ENCODE assay signal across 9 cellular contexts in the genomic region with DNA sequence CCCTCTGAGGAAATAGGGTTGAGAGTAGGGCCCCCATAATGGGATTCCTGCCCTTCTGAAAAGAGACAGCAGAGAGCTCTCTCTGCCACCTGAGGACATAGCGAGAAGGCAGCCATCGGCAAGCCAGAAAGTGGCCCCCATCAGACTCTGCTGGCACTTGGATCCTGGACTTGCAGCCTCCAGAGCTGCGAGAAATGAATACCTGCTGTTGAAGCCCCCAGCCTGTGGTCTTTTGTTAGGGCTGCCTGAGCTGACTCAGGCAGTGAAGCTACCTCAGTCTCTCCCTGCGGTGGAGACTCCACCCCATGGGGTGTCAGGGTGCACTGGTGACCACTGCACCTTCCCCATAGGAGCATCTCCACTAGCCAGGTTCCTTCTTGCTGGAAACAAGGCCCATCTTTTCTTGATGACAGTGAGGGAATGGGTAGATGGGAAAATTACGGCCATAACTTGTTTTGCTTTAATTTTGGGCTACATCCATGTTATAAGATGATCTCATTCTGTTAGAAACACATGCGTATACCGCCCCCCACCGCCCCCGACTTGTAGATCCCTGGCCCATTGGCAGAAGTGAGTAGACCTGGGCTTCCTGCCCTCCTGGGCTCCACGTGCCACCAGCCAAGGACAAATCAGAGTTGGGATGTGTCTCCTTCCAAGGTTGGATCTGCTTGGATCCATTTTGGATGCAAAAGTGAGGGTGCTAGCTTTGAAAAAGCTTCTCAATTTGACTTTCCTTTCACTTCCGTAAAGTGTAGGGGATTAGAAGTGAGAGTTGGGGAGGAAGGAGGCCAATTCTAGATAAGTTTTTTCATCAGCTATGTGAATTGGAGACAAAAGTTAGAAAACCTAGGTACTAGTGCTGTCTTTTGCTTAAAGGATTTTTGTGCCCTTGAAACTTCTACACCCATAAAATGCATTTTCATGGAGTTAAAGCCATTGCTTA. TPM values are rescaled to one million over a fixed set of nuclear protein-coding genes. Genes with fewer than 3 reads are reported as not detected.
DNase-seq lines count a peak whose midpoint lies in the region; TF ChIP-seq lines count a peak whose summit lies in the region.
"Had no signal": no experiment of that assay in that cellular context is flagged by ENCODE, and none has a peak within 500 bp of the region (broad histone marks: within the 10 kb centered on the region; RNA-seq: fewer than 3 reads in every experiment).

No MANE protein-coding gene starts in this region.

- peaks cover 3% of the 10 kb centered on the region; the same call in 1 of the 2 replicates for H3K9me3 ChIP-seq in BLaER1
- no peaks in the 10 kb centered on the region for H3K9me3 ChIP-seq in thyroid gland

- H3K4me1 ChIP-seq in BLaER1, result peaks cover 100% of the 10 kb centered on the region
- H3K4me1 ChIP-seq in thyroid gland, result peaks cover 29 to 46% of the 10 kb centered on the region in 2 donors

- no peak overlapping the region for H3K4me3 ChIP-seq in BLaER1
- no peak overlapping the region for H3K4me3 ChIP-seq in fibroblast of villous mesenchyme (ENCODE audit: low read depth, low read length)
- H3K4me3 ChIP-seq in thyroid gland (replicated peaks in 1 of 3), result no peak overlapping the region

- POLR2A ChIA-PET in HEK293T (lab: Yijun Ruan, JAX), result no interaction called here

- peaks cover 46% of the 10 kb centered on the region for H3K36me3 ChIP-seq in BLaER1
- no peaks in the 10 kb centered on the region for H3K36me3 ChIP-seq in thyroid gland

- DNase-seq in HEK293T (ENCODE audit: extremely low spot score) (peak; percentile 24), fibroblast of villous mesenchyme (ENCODE audit: low read depth) (peak; percentile 31), thyroid gland (no peak), NK-92 (lab: John Stamatoyannopoulos, UW; ENCODE audit: unreplicated experiment) (no peak), SK-N-DZ (ENCODE audit: low spot score) (no peak)
- DNase-seq in activated CD4-positive, alpha-beta T cell treated with anti-CD3 and anti-CD28 coated beads, Interleukin-2, amount 50 U/mL, for 1 hour, result peak; percentile 78
- DNase-seq in activated CD4-positive, CD25-positive, alpha-beta regulatory T cell treated with anti-CD3 and anti-CD28 coated beads, Interleukin-2, amount 50 U/mL, for 72 hours, result no peak

- no peaks in the 10 kb centered on the region for H3K27me3 ChIP-seq in BLaER1
- H3K27me3 ChIP-seq in thyroid gland, result no peaks in the 10 kb centered on the region

- intact Hi-C loops in thyroid gland (cut with DNase I), result no loop called here

- TF ChIP-seq POLR2A in thyroid gland (IDR thresholded peaks at IDR 0.05), result no peak

- H3K27ac ChIP-seq in BLaER1 (peak overlapping the region; percentile 77), thyroid gland (no peak overlapping the region)
- H3K27ac ChIP-seq: parathyroid adenoma had no signal

- 85 to 94% methylated on average over 9 to 11 of the region's 11 CpGs for WGBS in thyroid gland, 2 donors

- peak overlapping the region; percentile 94 for H3K4me2 ChIP-seq in BLaER1

- CTCF ChIA-PET in HEK293T (lab: Yijun Ruan, JAX), result interaction anchor here (0.7 to 1.2 kb wide), 3 partner anchors 15 to 73 kb away, joined by 3 to 6 read pairs (median 3); no protein-coding TSS in a partner anchor

- peak overlapping the region; percentile 69; the same call in 1 of the 2 replicates for H3K9ac ChIP-seq in BLaER1
- H3K9ac ChIP-seq: parathyroid adenoma had no signal

- TF ChIP-seq CTCF in fibroblast of villous mesenchyme (IDR thresholded peaks at IDR 0.05; ENCODE audit: insufficient read depth, low read depth, low read length), result peak; percentile 31
- TF ChIP-seq CTCF in thyroid gland (IDR thresholded peaks at IDR 0.05), result no peak

- peaks cover 66% of the 10 kb centered on the region for H4K20me1 ChIP-seq in BLaER1

TF ChIP-seq in HEK293T, 16 proteins besides CTCF, POLR2A, EP300 and RAD21:
- TF ChIP-seq L3MBTL2 (conservative IDR thresholded peaks at IDR 0.05), result no peak
- no peak for TF ChIP-seq LEF1 (IDR thresholded peaks at IDR 0.05; ENCODE audit: borderline replicate concordance)
- TF ChIP-seq HDGF (IDR thresholded peaks at IDR 0.05; ENCODE audit: borderline replicate concordance), result no peak
- TF ChIP-seq, protein P1, sequence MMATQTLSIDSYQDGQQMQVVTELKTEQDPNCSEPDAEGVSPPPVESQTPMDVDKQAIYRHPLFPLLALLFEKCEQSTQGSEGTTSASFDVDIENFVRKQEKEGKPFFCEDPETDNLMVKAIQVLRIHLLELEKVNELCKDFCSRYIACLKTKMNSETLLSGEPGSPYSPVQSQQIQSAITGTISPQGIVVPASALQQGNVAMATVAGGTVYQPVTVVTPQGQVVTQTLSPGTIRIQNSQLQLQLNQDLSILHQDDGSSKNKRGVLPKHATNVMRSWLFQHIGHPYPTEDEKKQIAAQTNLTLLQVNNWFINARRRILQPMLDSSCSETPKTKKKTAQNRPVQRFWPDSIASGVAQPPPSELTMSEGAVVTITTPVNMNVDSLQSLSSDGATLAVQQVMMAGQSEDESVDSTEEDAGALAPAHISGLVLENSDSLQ (IDR thresholded peaks at IDR 0.05), result no peak
- TF ChIP-seq ARNT (IDR thresholded peaks at IDR 0.05), result no peak
- TF ChIP-seq ELF4 (IDR thresholded peaks at IDR 0.05), result no peak
- TF ChIP-seq SUZ12 (IDR thresholded peaks at IDR 0.05), result no peak
- no peak for TF ChIP-seq NFRKB (IDR thresholded peaks at IDR 0.05)
- no peak for TF ChIP-seq SP1 (IDR thresholded peaks at IDR 0.05)
- no peak for TF ChIP-seq FOXM1 (IDR thresholded peaks at IDR 0.05; ENCODE audit: borderline replicate concordance)
- TF ChIP-seq TARDBP (IDR thresholded peaks at IDR 0.05), result no peak
- no peak for TF ChIP-seq FOXK2 (IDR thresholded peaks at IDR 0.05)
- no peak for TF ChIP-seq FOXA1 (IDR thresholded peaks at IDR 0.05)
- no peak for TF ChIP-seq BHLHE40 (IDR thresholded peaks at IDR 0.05; ENCODE audit: borderline replicate concordance)
- no peak for TF ChIP-seq CTBP1 (IDR thresholded peaks at IDR 0.05; ENCODE audit: borderline replicate concordance)
- no peak for TF ChIP-seq ZNF384 (IDR thresholded peaks at IDR 0.05)

RNA-seq across cellular contexts. Expression of gene NCK2, which starts 42.9 kb away (rescaled TPM):
- total RNA-seq in fibroblast of villous mesenchyme (22.5 and 31.2 TPM in 2 replicates), thyroid gland (10 to 100 TPM; 46.0 to 62.6 (median 55.3) TPM)
- polyA plus RNA-seq in SK-N-DZ (2014; cell fraction: cytosol; rRNA removed), result 54.9 and 64.1 TPM in 2 replicates
- 18.0 and 25.8 TPM in 2 replicates for polyA plus RNA-seq in SK-N-DZ (2014; cell fraction: nucleus; rRNA removed)

Comparison
In these comparisons a context has a peak if more than half of its experiments do, and no peak if none do; other contexts are left out.
1. DNase-seq: peak in HEK293T (single experiment), activated CD4-positive, alpha-beta T cell treated with anti-CD3 and anti-CD28 coated beads, Interleukin-2, amount 50 U/mL, for 1 hour (single experiment) and fibroblast of villous mesenchyme (single experiment); none in activated CD4-positive, CD25-positive, alpha-beta regulatory T cell treated with anti-CD3 and anti-CD28 coated beads, Interleukin-2, amount 50 U/mL, for 72 hours (single experiment), thyroid gland (0 of 2), NK-92 (single experiment) and SK-N-DZ (single experiment).